ENCODE assay signal across 21 cellular contexts in the genomic region with DNA sequence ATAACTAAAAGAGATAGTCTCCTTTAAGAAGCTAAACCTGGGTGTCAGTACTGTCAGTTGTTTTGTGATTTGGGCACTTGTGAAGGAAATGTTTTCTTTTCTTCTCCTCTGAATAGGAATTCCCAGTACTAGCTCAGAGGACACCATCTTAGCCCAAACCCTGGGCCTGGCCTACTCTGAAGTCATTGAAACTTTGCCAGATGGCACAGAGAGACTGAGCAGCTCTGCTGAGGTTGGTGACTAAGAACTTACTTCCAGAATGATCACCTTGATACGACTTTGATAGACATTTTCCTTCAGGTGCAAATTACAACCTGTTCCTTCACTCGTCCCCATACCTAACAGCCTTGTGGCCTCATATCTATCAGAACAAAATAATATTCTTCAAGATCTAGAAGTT.
DNase-seq lines count a peak whose midpoint lies in the region; ATAC-seq, FAIRE-seq and TF ChIP-seq lines count a peak whose summit lies in the region.
"Had no signal": no experiment of that assay in that cellular context is flagged by ENCODE, and none has a peak within 500 bp of the region (broad histone marks: within the 10 kb centered on the region; RNA-seq: fewer than 3 reads in every experiment).

No MANE protein-coding gene starts in this region.

- H2AFZ ChIP-seq in keratinocyte (ENCODE audit: control insufficient read depth, low read length) = no peak overlapping the region

- H3K79me2 ChIP-seq in keratinocyte (ENCODE audit: control insufficient read depth, insufficient read depth, low read length) = no peaks in the 10 kb centered on the region

- H3K9me3 Mint-ChIP-seq in activated CD8-positive, alpha-beta memory T cell treated with anti-CD3 and anti-CD28 coated beads, Interleukin-2, amount 10 ng/mL, durations not matched to agents 7 days and 5 days (ENCODE audit: low read depth) = peaks cover 3% of the 10 kb centered on the region
- peaks cover 0 to 7% of the 10 kb centered on the region in 2 donors for H3K9me3 Mint-ChIP-seq in stimulated activated naive CD8-positive, alpha-beta T cell treated with anti-CD3 and anti-CD28 coated beads, Interleukin-15, amount 100 ng/mL, for 72 hours
- H3K9me3 Mint-ChIP-seq: CD8-positive, alpha-beta memory T cell had no signal

- TF ChIP-seq CTCF in keratinocyte (optimal IDR thresholded peaks at IDR 0.05 in 1 of 3, IDR thresholded peaks at IDR 0.05 in 1 of 3, conservative IDR thresholded peaks at IDR 0.05 in 1 of 3; ENCODE audit: extremely low read depth in 1 of 3, insufficient read depth in 2 of 3, low read length in 3 of 3) (no peak), sigmoid colon (IDR thresholded peaks at IDR 0.05) (no peak), uterus (IDR thresholded peaks at IDR 0.05) (no peak)

- FAIRE-seq in keratinocyte (lab: Jason Lieb, UNC) = peak; percentile 79
- FAIRE-seq: A204.1, GM19239, RCC 7860 had no signal

- no peaks in the 10 kb centered on the region for H3K27me3 Mint-ChIP-seq in activated CD8-positive, alpha-beta memory T cell treated with anti-CD3 and anti-CD28 coated beads, Interleukin-2, amount 10 ng/mL, durations not matched to agents 7 days and 5 days
- no peaks in the 10 kb centered on the region for H3K27me3 Mint-ChIP-seq in stimulated activated naive CD8-positive, alpha-beta T cell treated with anti-CD3 and anti-CD28 coated beads, Interleukin-15, amount 100 ng/mL, for 72 hours
- H3K27me3 Mint-ChIP-seq: CD8-positive, alpha-beta memory T cell; IgD-negative memory B cell had no signal

- TF ChIP-seq POLR2A in sigmoid colon (IDR thresholded peaks at IDR 0.05) = no peak
- no peak for TF ChIP-seq POLR2A in uterus (IDR thresholded peaks at IDR 0.05)

- no peak overlapping the region for H3K4me3 Mint-ChIP-seq in activated CD8-positive, alpha-beta memory T cell treated with anti-CD3 and anti-CD28 coated beads, Interleukin-2, amount 10 ng/mL, durations not matched to agents 7 days and 5 days
- H3K4me3 Mint-ChIP-seq in stimulated activated naive CD8-positive, alpha-beta T cell treated with anti-CD3 and anti-CD28 coated beads, Interleukin-15, amount 100 ng/mL, for 72 hours = no peak overlapping the region
- H3K4me3 Mint-ChIP-seq: CD8-positive, alpha-beta memory T cell; IgD-negative memory B cell had no signal

- dilution Hi-C loops in keratinocyte (cut with MboI; ENCODE audit: extremely low pct_ligation_motif_present, low sequenced_read_pairs) = no loop called here

- intact Hi-C loops in sigmoid colon (cut with DNase I) = no loop called here
- intact Hi-C loops in uterus (cut with DNase I; ENCODE audit: low total_unique reads) = no loop called here

- no peak overlapping the region for H3K4me2 ChIP-seq in keratinocyte (ENCODE audit: control insufficient read depth, extremely low read depth, insufficient read depth, low read depth, low read length)

- H3K36me3 ChIP-seq in keratinocyte (ENCODE audit: control insufficient read depth in 2 of 2, extremely low read depth in 1 of 2, insufficient read depth in 2 of 2, low read length in 2 of 2) (peaks cover 3 to 12% of the 10 kb centered on the region in 2 experiments), sigmoid colon (peaks cover 0 to 53% (median 2%) of the 10 kb centered on the region in 4 donors), uterus (no peaks in the 10 kb centered on the region)

- WGBS in sigmoid colon, 2 donors = 36 to 66% methylated on average over 2 of the region's 2 CpGs

- H3K27me3 ChIP-seq in keratinocyte (ENCODE audit: control insufficient read depth, extremely low read depth, insufficient read depth, low read length) = no peaks in the 10 kb centered on the region
- no peaks in the 10 kb centered on the region for H3K27me3 ChIP-seq in sigmoid colon
- no peaks in the 10 kb centered on the region for H3K27me3 ChIP-seq in uterus
- H3K27me3 ChIP-seq: SJCRH30 had no signal

- peak; percentile 55 for ATAC-seq in activated CD8-positive, alpha-beta memory T cell treated with anti-CD3 and anti-CD28 coated beads, Interleukin-2, amount 10 ng/mL, durations not matched to agents 7 days and 5 days
- ATAC-seq in stimulated activated naive CD8-positive, alpha-beta T cell treated with anti-CD3 and anti-CD28 coated beads, Interleukin-15, amount 100 ng/mL, for 72 hours = peak; percentile 67
- ATAC-seq in stimulated activated naive CD8-positive, alpha-beta T cell treated with anti-CD3 and anti-CD28 coated beads, Interleukin-15, Interleukin-2, amounts not matched to agents 100 U/mL and 50 U/mL, for 24 hours = no peak

- H4K20me1 ChIP-seq in keratinocyte (ENCODE audit: control insufficient read depth, extremely low read depth, insufficient read depth, low read length) = no peaks in the 10 kb centered on the region

- no peaks in the 10 kb centered on the region for H3K9me1 ChIP-seq in keratinocyte (ENCODE audit: control insufficient read depth, extremely low read depth, insufficient read depth, low read length)

- H3K36me3 Mint-ChIP-seq in activated CD8-positive, alpha-beta memory T cell treated with anti-CD3 and anti-CD28 coated beads, Interleukin-2, amount 10 ng/mL, durations not matched to agents 7 days and 5 days = peaks cover 30% of the 10 kb centered on the region

- H3K4me3 ChIP-seq in keratinocyte (ENCODE audit: control insufficient read depth in 2 of 3, extremely low read depth in 1 of 3, insufficient read depth in 2 of 3, low read depth in 1 of 3, low read length in 3 of 3) (no peak overlapping the region), sigmoid colon (no peak overlapping the region), uterus (no peak overlapping the region)
- H3K4me3 ChIP-seq: SJCRH30 had no signal

- H3K9me3 ChIP-seq in keratinocyte (ENCODE audit: control insufficient read depth, low read depth, low read length) (no peaks in the 10 kb centered on the region), sigmoid colon (no peaks in the 10 kb centered on the region), uterus (no peaks in the 10 kb centered on the region)
- H3K9me3 ChIP-seq: SJCRH30 had no signal

- TF ChIP-seq EP300 in sigmoid colon (IDR thresholded peaks at IDR 0.05) = no peak

- CTCF ChIA-PET in activated CD8-positive, alpha-beta memory T cell treated with anti-CD3 and anti-CD28 coated beads, Interleukin-2, amount 10 ng/mL, durations not matched to agents 7 days and 5 days (lab: Charles Lee) = interaction anchor here (2.0 kb wide), 1 partner anchor 10 kb away, joined by 4 read pairs; no protein-coding TSS in a partner anchor

- no peak for DNase-seq in activated CD8-positive, alpha-beta memory T cell treated with anti-CD3 and anti-CD28 coated beads, Interleukin-2, amount 10 ng/mL, durations not matched to agents 7 days and 5 days
- DNase-seq in activated CD8-positive, alpha-beta memory T cell treated with anti-CD3 and anti-CD28 coated beads, Interleukin-2, amount 50 U/mL, for 48 hours = no peak
- no peak for DNase-seq in stimulated activated naive CD8-positive, alpha-beta T cell treated with anti-CD3 and anti-CD28 coated beads, Interleukin-15, amount 100 ng/mL, for 72 hours
- no peak for DNase-seq in stimulated activated naive CD8-positive, alpha-beta T cell treated with anti-CD3 and anti-CD28 coated beads, Interleukin-15, Interleukin-2, amounts not matched to agents 100 U/mL and 50 U/mL, for 24 hours
- no peak for DNase-seq in keratinocyte (ENCODE audit: low read depth, low spot score)
- no peak for DNase-seq in sigmoid colon
- DNase-seq in uterus = no peak
- DNase-seq: Calu3; CD8-positive, alpha-beta memory T cell; DMS153; NCI-H1694 treated with DMSO at 0.1 percent for 48 hours; NCI-H2081 treated with DMSO at 0.1 percent for 48 hours; NCI-H2171 treated with DMSO at 0.1 percent for 48 hours; NCI-H524 treated with DMSO at 0.1 percent for 48 hours; NCI-H82; SJCRH30 had no signal

- H3K4me1 ChIP-seq in keratinocyte (ENCODE audit: control insufficient read depth, extremely low read depth, insufficient read depth, low read length) (peaks cover 64% of the 10 kb centered on the region), sigmoid colon (no peaks in the 10 kb centered on the region), uterus (no peaks in the 10 kb centered on the region)
- H3K4me1 ChIP-seq: SJCRH30 had no signal

- peaks cover 8% of the 10 kb centered on the region for H3K4me1 Mint-ChIP-seq in activated CD8-positive, alpha-beta memory T cell treated with anti-CD3 and anti-CD28 coated beads, Interleukin-2, amount 10 ng/mL, durations not matched to agents 7 days and 5 days
- peaks cover 8% of the 10 kb centered on the region for H3K4me1 Mint-ChIP-seq in stimulated activated naive CD8-positive, alpha-beta T cell treated with anti-CD3 and anti-CD28 coated beads, Interleukin-15, amount 100 ng/mL, for 72 hours
- H3K4me1 Mint-ChIP-seq: CD8-positive, alpha-beta memory T cell; IgD-negative memory B cell had no signal

- no peak overlapping the region for H3K27ac Mint-ChIP-seq in activated CD8-positive, alpha-beta memory T cell treated with anti-CD3 and anti-CD28 coated beads, Interleukin-2, amount 10 ng/mL, durations not matched to agents 7 days and 5 days
- H3K27ac Mint-ChIP-seq in stimulated activated naive CD8-positive, alpha-beta T cell treated with anti-CD3 and anti-CD28 coated beads, Interleukin-15, amount 100 ng/mL, for 72 hours = no peak overlapping the region
- H3K27ac Mint-ChIP-seq: IgD-negative memory B cell had no signal

- no peak overlapping the region for H3K9ac ChIP-seq in keratinocyte (ENCODE audit: control insufficient read depth, extremely low read depth, insufficient read depth, low read length)

- H3K27ac ChIP-seq in keratinocyte (ENCODE audit: control insufficient read depth, insufficient read depth, low read length) (no peak overlapping the region), sigmoid colon (no peak overlapping the region), uterus (no peak overlapping the region)
- H3K27ac ChIP-seq: C4-2B, SJCRH30 had no signal
